9 cellular contexts compared by ENCODE assay signal in the genomic region with DNA sequence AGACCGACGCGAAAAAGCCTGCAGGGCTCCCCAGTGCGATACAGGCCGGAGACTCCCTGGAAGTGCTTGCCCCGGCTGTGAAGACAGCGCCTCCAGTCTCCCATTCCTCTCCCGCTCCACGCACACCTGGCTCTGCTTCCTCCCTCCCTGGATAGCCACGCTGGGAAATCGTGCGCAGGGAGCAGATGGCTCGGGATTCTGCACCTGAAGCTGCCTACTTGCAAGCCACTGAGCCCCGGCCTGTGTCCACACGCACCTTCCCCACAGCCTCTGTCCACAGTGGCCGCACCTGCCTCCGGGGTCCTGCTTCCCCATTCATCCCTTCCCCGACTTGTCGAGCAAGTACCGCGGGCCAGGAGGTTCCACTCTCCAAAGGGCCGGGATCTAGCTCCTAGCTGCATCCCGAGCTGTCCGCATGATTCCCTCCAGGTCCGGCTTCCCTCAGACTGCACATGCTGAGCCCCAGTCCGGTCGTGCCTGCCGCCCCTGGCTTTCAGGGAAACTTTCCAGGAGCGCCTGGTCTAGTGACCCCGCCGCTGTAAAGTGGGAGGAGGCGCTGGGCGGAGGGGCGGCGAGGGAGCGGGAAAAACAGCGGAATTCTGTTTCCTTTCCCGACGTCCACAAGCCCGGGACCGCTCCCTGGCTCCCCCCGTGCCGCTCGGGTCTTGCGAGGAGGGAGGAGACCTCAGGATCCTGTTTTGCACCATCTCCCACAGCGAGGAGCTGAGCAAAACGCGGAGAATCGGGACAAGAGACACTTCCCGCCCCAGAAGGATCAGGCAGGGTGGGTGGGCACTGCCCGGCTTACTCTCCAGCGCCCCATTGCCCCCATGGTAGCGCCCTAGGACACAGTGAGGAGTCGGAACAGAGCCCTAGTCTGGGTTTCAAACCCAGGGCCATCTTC. TPM values are rescaled to one million over a fixed set of nuclear protein-coding genes. Genes with fewer than 3 reads are reported as not detected.
A peak's percentile ranks its signal among the peaks of the same experiment; 100 is the strongest.
DNase-seq lines count a peak whose midpoint lies in the region; ATAC-seq, FAIRE-seq and TF ChIP-seq lines count a peak whose summit lies in the region.
"Had no signal": no experiment of that assay in that cellular context is flagged by ENCODE, and none has a peak within 500 bp of the region (broad histone marks: within the 10 kb centered on the region; RNA-seq: fewer than 3 reads in every experiment).

No MANE protein-coding gene starts in this region.

- ATAC-seq in GM18502 (IDR thresholded peaks at IDR 0.05; ENCODE audit: poor library complexity, unreplicated experiment) (no peak), GM19328 (IDR thresholded peaks at IDR 0.05; ENCODE audit: unreplicated experiment) (no peak)
- ATAC-seq: K562 had no signal

- no peak for TF ChIP-seq CTCF in glutamatergic neuron (IDR thresholded peaks at IDR 0.05; ENCODE audit: partially characterized antibody, unreplicated experiment)

- H3K4me1 Mint-ChIP-seq in glutamatergic neuron (ENCODE audit: low read depth, unreplicated experiment) = peaks cover 21% of the 10 kb centered on the region
- peaks cover 7 to 14% of the 10 kb centered on the region in 2 donors for H3K4me1 Mint-ChIP-seq in immature natural killer cell

- H3K9me3 Mint-ChIP-seq in glutamatergic neuron (ENCODE audit: unreplicated experiment) = peaks cover 33% of the 10 kb centered on the region
- H3K9me3 Mint-ChIP-seq in immature natural killer cell = peaks cover 0 to 5% (median 1%) of the 10 kb centered on the region in 6 donors

- in situ Hi-C loops in SK-MEL-5 (cut with HindIII; ENCODE audit: low pct_unique_long_range_greater_than_20kb, low sequenced_read_pairs) = no loop called here

- no peak for TF ChIP-seq POLR2A in GM12891 (IDR thresholded peaks at IDR 0.05; ENCODE audit: low read depth, low read length)

- peak overlapping the region; percentile 99 for H3K4me3 Mint-ChIP-seq in glutamatergic neuron (ENCODE audit: unreplicated experiment)
- H3K4me3 Mint-ChIP-seq in immature natural killer cell = no peak overlapping the region

- DNase-seq in GM12891 (ENCODE audit: insufficient read length, low spot score) (peak; percentile 3), SK-MEL-5 (ENCODE audit: low read depth, low spot score) (peak; percentile 29), glutamatergic neuron (peak; percentile 64), occipital lobe (lab: John Stamatoyannopoulos, UW) (peak; percentile 48), immature natural killer cell (no peak)
- no peak for DNase-seq in activated naive CD4-positive, alpha-beta T cell treated with anti-CD3 and anti-CD28 coated beads, Interleukin-2, amount 50 U/mL, for 16 hours

- no peaks in the 10 kb centered on the region for H3K36me3 Mint-ChIP-seq in glutamatergic neuron (ENCODE audit: unreplicated experiment)
- no peaks in the 10 kb centered on the region for H3K36me3 Mint-ChIP-seq in immature natural killer cell

- H3K27me3 Mint-ChIP-seq in glutamatergic neuron (ENCODE audit: unreplicated experiment) (peaks cover 28% of the 10 kb centered on the region), immature natural killer cell (ENCODE audit: low read depth in 3 of 3) (peaks cover 16 to 35% (median 32%) of the 10 kb centered on the region in 3 donors)

- no peak for FAIRE-seq in GM12891 (lab: Jason Lieb, UNC)
- FAIRE-seq: K562 had no signal

- peak overlapping the region; percentile 99 for H3K27ac Mint-ChIP-seq in glutamatergic neuron (ENCODE audit: unreplicated experiment)
- H3K27ac Mint-ChIP-seq in immature natural killer cell = no peak overlapping the region

TF ChIP-seq in GM12891, 5 proteins besides CTCF, POLR2A, EP300 and RAD21:
- TF ChIP-seq POU2F2 (IDR thresholded peaks at IDR 0.05; ENCODE audit: low read depth, low read length) (no peak), TAF1 (IDR thresholded peaks at IDR 0.05; ENCODE audit: low read depth, low read length) (no peak), PAX5 (IDR thresholded peaks at IDR 0.05; ENCODE audit: insufficient read depth, low read length, severe bottlenecking) (no peak), POLR2AphosphoS5 (IDR thresholded peaks at IDR 0.05; ENCODE audit: low read depth, low read length) (no peak), SPI1 (IDR thresholded peaks at IDR 0.05; ENCODE audit: low read depth, low read length) (no peak)

RNA-seq across cellular contexts. Expression of a gene that starts 2.0 kb away (rescaled TPM):
- polyA plus RNA-seq in GM12891 (2012; ENCODE audit: low read depth, missing spikeins) = 1.6 TPM
- total RNA-seq in SK-MEL-5 (2014; rRNA removed; shearing (Covaris generic)) = 37.6 and 39.0 TPM in 2 replicates
- 46.6 and 52.1 TPM in 2 replicates for polyA plus RNA-seq in SK-MEL-5 (2015; cell fraction: cytosol; rRNA removed)
- 134 and 177 TPM in 2 replicates for polyA plus RNA-seq in SK-MEL-5 (2015; cell fraction: nucleus; rRNA removed)
- total RNA-seq in glutamatergic neuron (ENCODE audit: unreplicated experiment) (424 TPM), occipital lobe (24.2 TPM)
- under 1 TPM in 2 of 3 donors, not detected in 1; 0.19 to 0.80 TPM for polyA plus RNA-seq in immature natural killer cell

Comparison
In these comparisons a context has a peak if more than half of its experiments do, and no peak if none do; other contexts are left out.
1. DNase-seq: peak in GM12891 (single experiment), SK-MEL-5 (single experiment), glutamatergic neuron (single experiment) and occipital lobe (single experiment); none in immature natural killer cell (0 of 3) and activated naive CD4-positive, alpha-beta T cell treated with anti-CD3 and anti-CD28 coated beads, Interleukin-2, amount 50 U/mL, for 16 hours (single experiment).
2. RNA of a gene that starts 2.0 kb away (total RNA-seq): 424 TPM in glutamatergic neuron (single experiment); 37.6 to 39.0 TPM in SK-MEL-5 and 24.2 TPM in occipital lobe (single experiment); every median in the first group is over 10 times any median in the second.